Comparison of ENCODE assay signal across 11 cellular contexts in genomic region chr9:79569814-79570448, GRCh38. TPM values are rescaled to one million over a fixed set of nuclear protein-coding genes. Genes with fewer than 3 reads are reported as not detected.
A peak's percentile ranks its signal among the peaks of the same experiment; 100 is the strongest.
DNase-seq lines count a peak whose midpoint lies in the region; ATAC-seq, FAIRE-seq and TF ChIP-seq lines count a peak whose summit lies in the region.
"Had no signal": no experiment of that assay in that cellular context is flagged by ENCODE, and none has a peak within 500 bp of the region (broad histone marks: within the 10 kb centered on the region; RNA-seq: fewer than 3 reads in every experiment).

No MANE protein-coding gene starts in this region.

- H3K36me3 Mint-ChIP-seq in WTC11, result no peaks in the 10 kb centered on the region

- H3K27me3 ChIP-seq in hepatocyte, result no peaks in the 10 kb centered on the region
- H3K27me3 ChIP-seq in skeletal muscle tissue (ENCODE audit: control insufficient read depth in 3 of 3, insufficient read depth in 3 of 3, low read length in 3 of 3), result no peaks in the 10 kb centered on the region

- H3K79me2 ChIP-seq in hepatocyte, result peaks cover 19% of the 10 kb centered on the region

- peaks cover 6% of the 10 kb centered on the region for H3K27me3 Mint-ChIP-seq in WTC11 (ENCODE audit: low read depth)

- TF ChIP-seq CTCF in HEK293 (tag by site-specific recombination; IDR thresholded peaks at IDR 0.05) (no peak), WTC11 (IDR thresholded peaks at IDR 0.05) (no peak), hepatocyte (IDR thresholded peaks at IDR 0.05; ENCODE audit: poor library complexity) (no peak)

- H3K4me3 Mint-ChIP-seq in WTC11, result no peak overlapping the region
- H3K4me3 Mint-ChIP-seq: activated naive CD4-positive, alpha-beta T cell treated with anti-CD3 and anti-CD28 coated beads, Interleukin-2, amount 10 ng/mL, durations not matched to agents 7 days and 5 days had no signal

- H3K4me1 ChIP-seq in HEK293 (ENCODE audit: control insufficient read depth, insufficient read depth, low read length) (no peaks in the 10 kb centered on the region), hepatocyte (ENCODE audit: insufficient read depth) (peaks cover 6% of the 10 kb centered on the region), skeletal muscle tissue (ENCODE audit: control insufficient read depth in 3 of 3, insufficient read depth in 3 of 3, low read length in 3 of 3) (peaks cover 11 to 12% (median 11%) of the 10 kb centered on the region in 3 donors)

- H3K36me3 ChIP-seq in HEK293 (ENCODE audit: control insufficient read depth in 2 of 2, insufficient read depth in 1 of 2, low read length in 2 of 2), result peaks cover 0 to 4% of the 10 kb centered on the region in 2 experiments; a peak in 1 of 3 replicates
- H3K36me3 ChIP-seq in hepatocyte (replicated peaks; ENCODE audit: insufficient read depth, low read depth), result no peaks in the 10 kb centered on the region
- H3K36me3 ChIP-seq in skeletal muscle tissue (ENCODE audit: control insufficient read depth in 3 of 3, insufficient read depth in 3 of 3, low read length in 3 of 3), result no peaks in the 10 kb centered on the region

- no peaks in the 10 kb centered on the region for H3K9me2 ChIP-seq in hepatocyte (replicated peaks; ENCODE audit: insufficient read depth)

- no peak for FAIRE-seq in GM19239 (lab: Jason Lieb, UNC)

- H3K4me3 ChIP-seq in HEK293 (ENCODE audit: low read depth, low read length) (peak overlapping the region; percentile 62), hepatocyte (peak overlapping the region; percentile 24), skeletal muscle tissue (ENCODE audit: low read length in 3 of 3) (peak overlapping the region; percentile 87 to 92 (median 90))

- H3K9ac ChIP-seq in skeletal muscle tissue (ENCODE audit: low read depth in 1 of 3, low read length in 3 of 3), result peak overlapping the region in 2 of 3 donors; percentile 54 to 66

- H3K4me1 Mint-ChIP-seq in WTC11, result peaks cover 16% of the 10 kb centered on the region

- peak overlapping the region; percentile 76; the same call in 1 of the 2 replicates for H3K27ac ChIP-seq in HEK293 (ENCODE audit: extremely low read depth, low read depth, low read length)
- H3K27ac ChIP-seq in hepatocyte, result no peak overlapping the region
- H3K27ac ChIP-seq in skeletal muscle tissue (ENCODE audit: low read depth, low read length), result no peak overlapping the region

- ATAC-seq in WTC11 (no peak), GM21619 (IDR thresholded peaks at IDR 0.05; ENCODE audit: unreplicated experiment) (no peak), HG03175 (IDR thresholded peaks at IDR 0.05; ENCODE audit: unreplicated experiment) (no peak)
- ATAC-seq: HCT116 had no signal

- peak overlapping the region; percentile 96 for H3K4me2 ChIP-seq in hepatocyte

- H2AFZ ChIP-seq in hepatocyte, result peak overlapping the region; percentile 50

- CTCF ChIA-PET in HEK293 (lab: Yijun Ruan, JAX) (interaction anchor here (0.6 to 0.9 kb wide), 3 partner anchors 92 to 554 kb away, joined by 3 read pairs; no protein-coding TSS in a partner anchor), WTC11 (lab: Charles Lee) (no interaction called here)

- H3K27ac Mint-ChIP-seq in WTC11, result peak overlapping the region; percentile 65
- H3K27ac Mint-ChIP-seq: activated naive CD4-positive, alpha-beta T cell treated with anti-CD3 and anti-CD28 coated beads, Interleukin-2, amount 10 ng/mL, durations not matched to agents 7 days and 5 days had no signal

- peaks cover under 1% of the 10 kb centered on the region for H4K20me1 ChIP-seq in hepatocyte (ENCODE audit: insufficient read depth, poor library complexity, severe bottlenecking)

- no peaks in the 10 kb centered on the region for H3K9me3 Mint-ChIP-seq in WTC11
- H3K9me3 Mint-ChIP-seq: activated naive CD4-positive, alpha-beta T cell treated with anti-CD3 and anti-CD28 coated beads, Interleukin-2, amount 10 ng/mL, durations not matched to agents 7 days and 5 days had no signal

- POLR2A ChIA-PET in HEK293 (lab: Yijun Ruan, JAX), result interaction anchor here (0.6 to 3.0 kb wide), 4 partner anchors 8 to 384 kb away, joined by 3 to 38 read pairs (median 6); no protein-coding TSS in a partner anchor
- POLR2A ChIA-PET in WTC11 (lab: Charles Lee), result interaction anchor here (1.3 kb wide), 1 partner anchor 9 kb away, joined by 4 read pairs; no protein-coding TSS in a partner anchor

- no peak for DNase-seq in WTC11 (ENCODE audit: low spot score)
- no peak for DNase-seq in hepatocyte (ENCODE audit: low spot score)
- DNase-seq in GM19239 (ENCODE audit: insufficient read length, low spot score), result no peak
- DNase-seq in DMS 273 (lab: John Stamatoyannopoulos, UW; ENCODE audit: unreplicated experiment), result no peak
- DNase-seq: NCI-H774 had no signal

- H3K9me3 ChIP-seq in HEK293 (ENCODE audit: control insufficient read depth, insufficient read depth, low read depth, low read length) (no peaks in the 10 kb centered on the region), hepatocyte (ENCODE audit: low read depth) (no peaks in the 10 kb centered on the region), skeletal muscle tissue (ENCODE audit: control insufficient read depth in 3 of 3, low read length in 3 of 3) (no peaks in the 10 kb centered on the region)

- 17% methylated on average over 18 of the region's 18 CpGs for WGBS in hepatocyte (ENCODE audit: low lambda C conversion rate, missing lambda C conversion rate)

TF ChIP-seq in HEK293, 187 proteins besides CTCF, POLR2A, EP300 and RAD21 (continues in another document):
- TF ChIP-seq TRIM28 (IDR thresholded peaks at IDR 0.05; ENCODE audit: borderline replicate concordance, low read length), result peak; percentile 98
- no peak for TF ChIP-seq ZNF37A (tag by site-specific recombination; IDR thresholded peaks at IDR 0.05)
- TF ChIP-seq, protein P1, sequence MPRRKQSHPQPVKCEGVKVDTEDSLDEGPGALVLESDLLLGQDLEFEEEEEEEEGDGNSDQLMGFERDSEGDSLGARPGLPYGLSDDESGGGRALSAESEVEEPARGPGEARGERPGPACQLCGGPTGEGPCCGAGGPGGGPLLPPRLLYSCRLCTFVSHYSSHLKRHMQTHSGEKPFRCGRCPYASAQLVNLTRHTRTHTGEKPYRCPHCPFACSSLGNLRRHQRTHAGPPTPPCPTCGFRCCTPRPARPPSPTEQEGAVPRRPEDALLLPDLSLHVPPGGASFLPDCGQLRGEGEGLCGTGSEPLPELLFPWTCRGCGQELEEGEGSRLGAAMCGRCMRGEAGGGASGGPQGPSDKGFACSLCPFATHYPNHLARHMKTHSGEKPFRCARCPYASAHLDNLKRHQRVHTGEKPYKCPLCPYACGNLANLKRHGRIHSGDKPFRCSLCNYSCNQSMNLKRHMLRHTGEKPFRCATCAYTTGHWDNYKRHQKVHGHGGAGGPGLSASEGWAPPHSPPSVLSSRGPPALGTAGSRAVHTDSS (tag by site-specific recombination; IDR thresholded peaks at IDR 0.05), result no peak
- TF ChIP-seq ZNF555 (tag by site-specific recombination; conservative IDR thresholded peaks at IDR 0.05), result no peak

TF ChIP-seq in WTC11, 78 proteins besides CTCF, POLR2A, EP300 and RAD21 (continues in another document):
- no peak for TF ChIP-seq GTF2I (CRISPR knock-in tag; conservative IDR thresholded peaks at IDR 0.05)
- TF ChIP-seq NR3C1 (CRISPR knock-in tag; conservative IDR thresholded peaks at IDR 0.05; ENCODE audit: low read depth), result no peak
- no peak for TF ChIP-seq NR1H2 (CRISPR knock-in tag; IDR thresholded peaks at IDR 0.05)
- no peak for TF ChIP-seq JUN (CRISPR knock-in tag; IDR thresholded peaks at IDR 0.05)
- TF ChIP-seq NFYB (CRISPR knock-in tag; conservative IDR thresholded peaks at IDR 0.05; ENCODE audit: low read depth), result no peak
- TF ChIP-seq ZNF671 (CRISPR knock-in tag; IDR thresholded peaks at IDR 0.05), result no peak
- TF ChIP-seq GABPB1 (CRISPR knock-in tag; IDR thresholded peaks at IDR 0.05), result no peak
- TF ChIP-seq KAT7 (CRISPR knock-in tag; IDR thresholded peaks at IDR 0.05; ENCODE audit: borderline replicate concordance), result no peak
- TF ChIP-seq ZNF416 (CRISPR knock-in tag; IDR thresholded peaks at IDR 0.05), result no peak
- no peak for TF ChIP-seq PRRX2 (CRISPR knock-in tag; IDR thresholded peaks at IDR 0.05)
- no peak for TF ChIP-seq SMAD4 (CRISPR knock-in tag; IDR thresholded peaks at IDR 0.05)
- no peak for TF ChIP-seq ATF3 (CRISPR knock-in tag; conservative IDR thresholded peaks at IDR 0.05)
- TF ChIP-seq OVOL2 (CRISPR knock-in tag; IDR thresholded peaks at IDR 0.05; ENCODE audit: borderline replicate concordance), result no peak
- TF ChIP-seq, protein P2, sequence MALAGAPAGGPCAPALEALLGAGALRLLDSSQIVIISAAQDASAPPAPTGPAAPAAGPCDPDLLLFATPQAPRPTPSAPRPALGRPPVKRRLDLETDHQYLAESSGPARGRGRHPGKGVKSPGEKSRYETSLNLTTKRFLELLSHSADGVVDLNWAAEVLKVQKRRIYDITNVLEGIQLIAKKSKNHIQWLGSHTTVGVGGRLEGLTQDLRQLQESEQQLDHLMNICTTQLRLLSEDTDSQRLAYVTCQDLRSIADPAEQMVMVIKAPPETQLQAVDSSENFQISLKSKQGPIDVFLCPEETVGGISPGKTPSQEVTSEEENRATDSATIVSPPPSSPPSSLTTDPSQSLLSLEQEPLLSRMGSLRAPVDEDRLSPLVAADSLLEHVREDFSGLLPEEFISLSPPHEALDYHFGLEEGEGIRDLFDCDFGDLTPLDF (CRISPR knock-in tag; IDR thresholded peaks at IDR 0.05), result no peak
- TF ChIP-seq RORB (CRISPR knock-in tag; IDR thresholded peaks at IDR 0.05), result no peak
- TF ChIP-seq E2F4 (CRISPR knock-in tag; IDR thresholded peaks at IDR 0.05; ENCODE audit: borderline replicate concordance, low read depth), result no peak
- no peak for TF ChIP-seq ZBTB21 (CRISPR knock-in tag; IDR thresholded peaks at IDR 0.05; ENCODE audit: borderline replicate concordance)
- no peak for TF ChIP-seq MAX (CRISPR knock-in tag; IDR thresholded peaks at IDR 0.05)

RNA-seq across cellular contexts. Expression of gene TLE4, which starts 1.8 kb away (rescaled TPM):
- 48.1 to 50.9 TPM (median 49.8 TPM) in 3 replicates for total RNA-seq in WTC11 (2021)
- total RNA-seq in hepatocyte, result 35.4 and 38.4 TPM in 2 replicates
- 29.6 and 38.3 TPM in 2 replicates for polyA plus RNA-seq in hepatocyte
- 14.6 TPM for total RNA-seq in skeletal muscle tissue

Comparison
In these comparisons a context has a peak if more than half of its experiments do, and no peak if none do; other contexts are left out.
1. H3K4me3 ChIP-seq: peak in every context shown above with its lines; median percentile 90 in skeletal muscle tissue; 62 in HEK293; 24 in hepatocyte.